ENCODE assay signal across 9 cellular contexts in genomic region chr7:114426824-114427223, GRCh38. TPM values are rescaled to one million over a fixed set of nuclear protein-coding genes. Genes with fewer than 3 reads are reported as not detected.
DNase-seq lines count a peak whose midpoint lies in the region; ATAC-seq lines count a peak whose summit lies in the region.
"Had no signal": no experiment of that assay in that cellular context is flagged by ENCODE, and none has a peak within 500 bp of the region (broad histone marks: within the 10 kb centered on the region; RNA-seq: fewer than 3 reads in every experiment).

No MANE protein-coding gene starts in this region.

- DNase-seq in AML-193 (lab: John Stamatoyannopoulos, UW): peak; percentile 11 to 30
- peak; percentile 64 for DNase-seq in HT-29 (ENCODE audit: low spot score)
- DNase-seq in SK-N-DZ (ENCODE audit: low spot score): peak; percentile 20
- DNase-seq in glomerular endothelial cell (ENCODE audit: extremely low read depth, low read depth, low spot score): peak; percentile 4
- DNase-seq in EL: no peak
- DNase-seq in superior temporal gyrus (ENCODE audit: extremely low spot score): no peak
- no peak for DNase-seq in NCI-H2196 (lab: John Stamatoyannopoulos, UW; ENCODE audit: unreplicated experiment)
- DNase-seq: Right ventricle myocardium superior had no signal

- no peak for ATAC-seq in HG03095 (IDR thresholded peaks at IDR 0.05; ENCODE audit: unreplicated experiment)

RNA-seq across cellular contexts. Expression of gene FOXP2, which starts 12.2 kb away (rescaled TPM):
- 0.05 and 0.66 TPM in 2 replicates for total RNA-seq in HT-29 (2014; rRNA removed; shearing (Covaris generic))
- polyA plus RNA-seq in SK-N-DZ (2014; cell fraction: cytosol; rRNA removed): 0.48 and 0.58 TPM in 2 replicates
- 0.59 and 0.73 TPM in 2 replicates for polyA plus RNA-seq in SK-N-DZ (2014; cell fraction: nucleus; rRNA removed)
- total RNA-seq in glomerular endothelial cell: 0.68 and 3.5 TPM in 2 replicates

Comparison
In these comparisons a context has a peak if more than half of its experiments do, and no peak if none do; other contexts are left out.
1. DNase-seq: peak in AML-193 (2 of 2), HT-29 (single experiment), SK-N-DZ (single experiment) and glomerular endothelial cell (single experiment); none in EL (single experiment), superior temporal gyrus (single experiment) and NCI-H2196 (single experiment).